ENCODE assay signal across 8 cellular contexts in genomic region chr1:156889802-156890585, GRCh38. TPM values are rescaled to one million over a fixed set of nuclear protein-coding genes. Genes with fewer than 3 reads are reported as not detected.
DNase-seq lines count a peak whose midpoint lies in the region; ATAC-seq and TF ChIP-seq lines count a peak whose summit lies in the region.

No MANE protein-coding gene starts in this region.

- no peak overlapping the region for H3K9ac ChIP-seq in neural cell (ENCODE audit: low read length)

- TF ChIP-seq CTCF in OCI-LY7 (conservative IDR thresholded peaks at IDR 0.05; ENCODE audit: low read length): peak; percentile 86
- peak; percentile 93 for TF ChIP-seq CTCF in fibroblast of mammary gland (conservative IDR thresholded peaks at IDR 0.05; ENCODE audit: control insufficient read depth, insufficient read depth, low read depth, low read length)
- peak; percentile 90 for TF ChIP-seq CTCF in neural cell (IDR thresholded peaks at IDR 0.05; ENCODE audit: poor library complexity, severe bottlenecking)
- peak; percentile 52 to 69 for TF ChIP-seq CTCF in suprapubic skin (IDR thresholded peaks at IDR 0.05)

- WGBS in suprapubic skin: 41% methylated on average over 8 of the region's 8 CpGs

- BruUV-seq in OCI-LY7 (replicated peaks; lab: Mats Ljungman, UMichigan): no TSS peak

- POLR2A ChIA-PET in OCI-LY7 (lab: Charles Lee): interaction anchor here (0.6 kb wide), 1 partner anchor 9 kb away, joined by 3 read pairs; no protein-coding TSS in a partner anchor

- H3K36me3 ChIP-seq in OCI-LY7 (ENCODE audit: insufficient read depth, low read length) (no peaks in the 10 kb centered on the region), neural cell (ENCODE audit: insufficient read depth, low read length) (no peaks in the 10 kb centered on the region), suprapubic skin (no peaks in the 10 kb centered on the region)

- no peak for TF ChIP-seq POLR2A in suprapubic skin (IDR thresholded peaks at IDR 0.05)

- intact Hi-C loops in OCI-LY7 (cut with micrococcal nuclease; ENCODE audit: unreplicated experiment): loop anchor here (1.0 to 2.0 kb wide), 4 partner anchors 51 to 201 kb away; no protein-coding TSS in a partner anchor

- H3K79me2 ChIP-seq in OCI-LY7 (ENCODE audit: insufficient read depth, low read depth, low read length) (no peaks in the 10 kb centered on the region), neural cell (replicated peaks; ENCODE audit: insufficient read depth, low read length) (no peaks in the 10 kb centered on the region)

- no peaks in the 10 kb centered on the region for H3K9me3 ChIP-seq in OCI-LY7 (ENCODE audit: low read length)
- no peaks in the 10 kb centered on the region for H3K9me3 ChIP-seq in neural cell (ENCODE audit: low read length)
- H3K9me3 ChIP-seq in suprapubic skin: no peaks in the 10 kb centered on the region

- CTCF ChIA-PET in OCI-LY7 (lab: Charles Lee; ENCODE audit: unreplicated experiment): interaction anchor here (1.3 kb wide), 1 partner anchor 200 kb away, joined by 5 read pairs; no protein-coding TSS in a partner anchor

- TF ChIP-seq EP300 in Ishikawa (IDR thresholded peaks at IDR 0.05; ENCODE audit: borderline replicate concordance): no peak
- no peak for TF ChIP-seq EP300 in neural cell (conservative IDR thresholded peaks at IDR 0.05; ENCODE audit: poor library complexity, severe bottlenecking)
- TF ChIP-seq EP300 in suprapubic skin (IDR thresholded peaks at IDR 0.05): no peak

- H3K4me3 ChIP-seq in OCI-LY7 (ENCODE audit: low read depth, low read length, poor library complexity, severe bottlenecking) (no peak overlapping the region), fibroblast of mammary gland (ENCODE audit: control insufficient read depth, low read depth, low read length) (no peak overlapping the region), neural cell (ENCODE audit: low read length) (no peak overlapping the region), suprapubic skin (no peak overlapping the region)

- H3K4me2 ChIP-seq in OCI-LY7 (ENCODE audit: low read length) (no peak overlapping the region), neural cell (ENCODE audit: low read length) (no peak overlapping the region)

- no peaks in the 10 kb centered on the region for H3K9me2 ChIP-seq in OCI-LY7 (ENCODE audit: insufficient read depth, low read length)
- H3K9me2 ChIP-seq in neural cell (ENCODE audit: insufficient read depth, low read length): no peaks in the 10 kb centered on the region

- H3F3A ChIP-seq in neural cell (ENCODE audit: insufficient read depth, low read length, poor library complexity, severe bottlenecking): no peaks in the 10 kb centered on the region

- H3K27me3 ChIP-seq in neural cell (ENCODE audit: insufficient read depth, low read depth, low read length): peaks cover 41% of the 10 kb centered on the region
- peaks cover 40% of the 10 kb centered on the region for H3K27me3 ChIP-seq in suprapubic skin

- no peaks in the 10 kb centered on the region for H4K20me1 ChIP-seq in OCI-LY7 (ENCODE audit: insufficient read depth, low read length)
- no peaks in the 10 kb centered on the region for H4K20me1 ChIP-seq in neural cell (ENCODE audit: insufficient read depth)

- DNase-seq in DMS 273 (lab: John Stamatoyannopoulos, UW; ENCODE audit: unreplicated experiment) (peak; percentile 89), OCI-LY7 (ENCODE audit: low spot score) (peak; percentile 74), activated T-cell treated with anti-CD3 and anti-CD28 coated beads for 48 hours (ENCODE audit: low read depth) (peak; percentile 46), fibroblast of mammary gland (ENCODE audit: low read depth) (peak; percentile 82), suprapubic skin (ENCODE audit: low spot score in 2 of 2) (peak; percentile 82 to 90)

- H3K27ac ChIP-seq in OCI-LY7 (ENCODE audit: low read depth, low read length, poor library complexity, severe bottlenecking) (no peak overlapping the region), neural cell (ENCODE audit: low read length) (no peak overlapping the region), suprapubic skin (no peak overlapping the region)

- H3K4me1 ChIP-seq in OCI-LY7 (ENCODE audit: insufficient read depth, low read length, poor library complexity, severe bottlenecking) (no peaks in the 10 kb centered on the region), suprapubic skin (peaks cover 17% of the 10 kb centered on the region)

- TF ChIP-seq RAD21 in Ishikawa (IDR thresholded peaks at IDR 0.05; ENCODE audit: low read depth): peak; percentile 93
- TF ChIP-seq RAD21 in neural cell (conservative IDR thresholded peaks at IDR 0.05): peak; percentile 90

- H2AFZ ChIP-seq in OCI-LY7 (ENCODE audit: low read length) (peak overlapping the region; percentile 32; the same call in 1 of the 2 replicates), neural cell (ENCODE audit: low read depth, low read length) (no peak overlapping the region)

- ATAC-seq in HG02571 (IDR thresholded peaks at IDR 0.05; ENCODE audit: unreplicated experiment): no peak

TF ChIP-seq in Ishikawa, 13 proteins besides CTCF, POLR2A, EP300 and RAD21 (continues in another document):
- TF ChIP-seq REST (IDR thresholded peaks at IDR 0.05; ENCODE audit: low read depth): no peak

TF ChIP-seq in neural cell, 6 proteins besides CTCF, POLR2A, EP300 and RAD21:
- TF ChIP-seq SMC3 (conservative IDR thresholded peaks at IDR 0.05; ENCODE audit: poor library complexity): peak; percentile 91
- no peak for TF ChIP-seq EZH2 (IDR thresholded peaks at IDR 0.05; ENCODE audit: borderline replicate concordance, insufficient read depth, low read length, poor library complexity, severe bottlenecking)
TF ChIP-seq in neural cell: peak in this region for 1.

RNA-seq across cellular contexts. Expression of gene PEAR1, which starts 3.5 kb away (rescaled TPM):
- not detected in 2 replicates for total RNA-seq in OCI-LY7 (2014; rRNA removed; shearing (Covaris generic))
- total RNA-seq in OCI-LY7 (2022) (not detected in 2 replicates), suprapubic skin (1 to 10 TPM; 2.4 to 5.7 (median 3.8) TPM)
- not detected in 2 replicates for polyA plus RNA-seq in neural cell
- not detected in 2 replicates for polyA minus RNA-seq in neural cell

RNA-seq across cellular contexts. Expression of gene NTRK1, which starts 29.3 kb away (rescaled TPM):
- total RNA-seq in OCI-LY7 (2014; rRNA removed; shearing (Covaris generic)): not detected in 2 replicates
- total RNA-seq in OCI-LY7 (2022) (not detected in 2 replicates), suprapubic skin (under 1 TPM in 1 of 4 donors, not detected in 3; 0.32 TPM)
- 4.9 and 7.7 TPM in 2 replicates for polyA plus RNA-seq in neural cell
- 4.3 and 4.6 TPM in 2 replicates for polyA minus RNA-seq in neural cell

RNA-seq across cellular contexts. Expression of gene LRRC71, which starts 30.4 kb away (rescaled TPM):
- not detected in 2 replicates for total RNA-seq in OCI-LY7 (2014; rRNA removed; shearing (Covaris generic))
- total RNA-seq in OCI-LY7 (2022): not detected in 2 replicates
- polyA plus RNA-seq in neural cell: not detected in 2 replicates
- polyA minus RNA-seq in neural cell: not detected in 2 replicates
- total RNA-seq in suprapubic skin: not detected

RNA-seq across cellular contexts. Expression of gene INSRR, which starts 31.1 kb away (rescaled TPM):
- not detected in 2 replicates for total RNA-seq in OCI-LY7 (2014; rRNA removed; shearing (Covaris generic))
- total RNA-seq in OCI-LY7 (2022) (not detected in 2 replicates), suprapubic skin (not detected)
- polyA plus RNA-seq in neural cell: 2.7 and 3.0 TPM in 2 replicates
- polyA minus RNA-seq in neural cell: 1.7 TPM in 2 replicates
